8 cellular contexts compared by ENCODE assay signal in genomic region chr12:57462307-57463253, GRCh38. TPM values are rescaled to one million over a fixed set of nuclear protein-coding genes. Genes with fewer than 3 reads are reported as not detected.
A peak's percentile ranks its signal among the peaks of the same experiment; 100 is the strongest.
DNase-seq lines count a peak whose midpoint lies in the region.

No MANE protein-coding gene starts in this region.

- H3K36me3 ChIP-seq in HAP-1 (replicated peaks) (no peaks in the 10 kb centered on the region), MG63 (no peaks in the 10 kb centered on the region)

- peaks cover 11% of the 10 kb centered on the region for H3K4me1 ChIP-seq in HAP-1

- H3K9me3 ChIP-seq in HAP-1 (no peaks in the 10 kb centered on the region), MG63 (no peaks in the 10 kb centered on the region)

- H3K27me3 ChIP-seq in HAP-1 (ENCODE audit: low read depth) (peaks cover 8% of the 10 kb centered on the region; the same call in 1 of the 2 replicates), MG63 (peaks cover 17% of the 10 kb centered on the region)

- H3K4me3 ChIP-seq in HAP-1 (peak overlapping the region; percentile 49), MG63 (peak overlapping the region; percentile 47)

- DNase-seq in GM04504 (ENCODE audit: low read depth) (peak; percentile 77), HAP-1 (ENCODE audit: low spot score in 2 of 2) (peak; percentile 89 to 95), MG63 (peak; percentile 81), SHP77 (lab: John Stamatoyannopoulos, UW) (peak; percentile 87 to 89), germinal center (ENCODE audit: low spot score) (peak; percentile 94), nucleus accumbens (lab: John Stamatoyannopoulos, UW) (peak in 52 of 56 donors; percentile 8 to 83 (median 58)), superior temporal gyrus (ENCODE audit: extremely low spot score) (peak; percentile 87)
- peak; percentile 91 for DNase-seq in activated naive CD4-positive, alpha-beta T cell treated with Interleukin-2 at 50 U/mL for 16 hours

- in situ Hi-C loops in HAP-1 (cut with MboI; ENCODE audit: low sequenced_read_pairs): no loop called here

RNA-seq across cellular contexts. Expression of gene GLI1, which starts 3.0 kb away (rescaled TPM):
- total RNA-seq in MG63 (2014; rRNA removed; shearing (Covaris generic); ENCODE audit: low replicate concordance): 0.03 TPM in 1 of 2 replicates, not detected in the other

RNA-seq across cellular contexts. Expression of gene INHBE, which starts 7.5 kb away (rescaled TPM):
- total RNA-seq in MG63 (2014; rRNA removed; shearing (Covaris generic); ENCODE audit: low replicate concordance): 3.5 and 7.4 TPM in 2 replicates

RNA-seq across cellular contexts. Expression of gene ARHGAP9, which starts 17.1 kb away (rescaled TPM):
- not detected in 2 replicates for total RNA-seq in MG63 (2014; rRNA removed; shearing (Covaris generic); ENCODE audit: low replicate concordance)

RNA-seq across cellular contexts. Expression of gene MARS1, which starts 25.3 kb away (rescaled TPM):
- 245 and 285 TPM in 2 replicates for total RNA-seq in MG63 (2014; rRNA removed; shearing (Covaris generic); ENCODE audit: low replicate concordance)

RNA-seq across cellular contexts. Expression of gene INHBC, which starts 28.0 kb away (rescaled TPM):
- total RNA-seq in MG63 (2014; rRNA removed; shearing (Covaris generic); ENCODE audit: low replicate concordance): not detected in 2 replicates

Comparison
In these comparisons a context has a peak if more than half of its experiments do, and no peak if none do; other contexts are left out.
1. Peak in every context shown above with its lines: DNase-seq and H3K4me3 ChIP-seq.